In the genomic region with DNA sequence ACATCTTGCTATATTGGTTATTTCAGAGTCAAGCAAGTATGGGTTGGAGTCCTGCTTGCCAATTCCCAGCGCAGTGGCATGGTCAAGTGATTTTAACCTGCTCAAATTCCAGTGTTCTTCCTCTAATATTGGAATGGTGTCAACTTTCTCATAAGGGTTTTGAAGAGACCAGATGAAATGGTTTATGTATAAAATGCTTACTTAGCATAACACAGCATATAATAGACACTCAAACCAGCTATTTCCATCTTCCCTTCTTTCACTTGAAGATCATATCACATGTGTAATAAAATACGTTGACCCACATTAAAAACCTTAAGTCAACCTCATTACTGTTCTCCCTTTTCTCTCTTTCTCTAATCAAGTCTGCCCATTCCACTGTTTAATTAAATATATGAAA, we compare ENCODE assay signal across 21 cellular contexts.
"Had no signal": no experiment of that assay in that cellular context is flagged by ENCODE, and none has a peak within 500 bp of the region (broad histone marks: within the 10 kb centered on the region; RNA-seq: fewer than 3 reads in every experiment).

No MANE protein-coding gene starts in this region.

- H3K9ac ChIP-seq: KMS-11, SK-N-SH had no signal

- H3K27ac ChIP-seq: HL-60, KMS-11, RWPE1 had no signal

- H3K4me2 ChIP-seq: KMS-11, SK-N-SH had no signal

- FAIRE-seq: HTR-8/SVneo had no signal

- H3K9me3 ChIP-seq: SK-N-SH had no signal

- ATAC-seq: Panc1, PC-3, T-cell had no signal

- DNase-seq: Kasumi-1; MM.1S; NCI-H1092 treated with DMSO at 0.1 percent for 48 hours; NCI-H1436; NCI-H187; NCI-H2081 treated with DMSO at 0.1 percent for 48 hours; NCI-H2227 treated with DMSO at 0.1 percent for 48 hours; NCI-H524; NCI-H526 treated with DMSO at 0.1 percent for 48 hours; NCI-H748 treated with DMSO at 0.1 percent for 48 hours; NK-92 treated with Interleukin-12 subunit alpha and Interleukin-12 subunit beta, amount 100 ng/mL, for 24 hours; PC-3; SHP77; SK-N-SH; SW 1271; T-cell had no signal
